ENCODE assay signal across 4 cellular contexts in the genomic region with DNA sequence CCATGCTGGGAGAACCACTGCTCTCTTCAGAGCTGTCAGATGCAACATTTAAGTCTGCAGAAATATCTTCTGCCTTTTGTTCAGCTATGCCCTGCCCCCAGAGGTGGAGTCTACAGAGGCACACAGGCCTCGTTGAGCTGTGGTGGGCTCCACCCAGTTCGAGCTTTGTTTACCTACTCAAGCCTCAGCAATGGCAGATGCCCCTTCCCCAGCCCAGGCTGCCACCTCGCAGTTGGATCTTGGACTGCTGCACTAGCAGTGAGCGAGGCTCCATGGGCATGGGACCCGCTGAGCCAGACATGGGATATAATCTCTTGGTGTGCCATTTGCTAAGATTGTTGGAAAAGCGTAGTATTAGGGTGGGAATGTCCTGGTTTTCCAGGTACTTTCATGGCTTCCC.
"Had no signal": no experiment of that assay in that cellular context is flagged by ENCODE, and none has a peak within 500 bp of the region (broad histone marks: within the 10 kb centered on the region; RNA-seq: fewer than 3 reads in every experiment).

No MANE protein-coding gene starts in this region.

- DNase-seq: IMR-90 had no signal

- ATAC-seq: HepG2, K562 had no signal

- H3K27ac ChIP-seq: HL-60 had no signal

- H3K4me3 ChIP-seq: K562 had no signal
